Comparison of ENCODE assay signal across 8 cellular contexts in genomic region chr19:10289836-10290438, GRCh38. TPM values are rescaled to one million over a fixed set of nuclear protein-coding genes. Genes with fewer than 3 reads are reported as not detected.
DNase-seq lines count a peak whose midpoint lies in the region; ATAC-seq and TF ChIP-seq lines count a peak whose summit lies in the region.

Gene ICAM5, plus strand, starts transcription at chr19:10289952. Its CDS starts 92 bp downstream, at chr19:10290044.

- peak in 1 of 2 experiments; percentile 19 for DNase-seq in Caco-2
- DNase-seq in Kasumi-1 (lab: John Stamatoyannopoulos, UW) = peak; percentile 55 to 61
- DNase-seq in activated T-cell treated with anti-CD3 and anti-CD28 coated beads, Interleukin-2, amount 50 U/mL, for 1 hour = peak; percentile 52
- DNase-seq in left ventricle myocardium inferior = no peak
- peak; percentile 32 for DNase-seq in stimulated activated CD4-positive, alpha-beta T cell treated with anti-CD3 and anti-CD28 coated beads, Interleukin-1b, Interleukin-23, amount 100 ng/mL, for 48 hours

- intact Hi-C loops in Caco-2 (cut with micrococcal nuclease; ENCODE audit: unreplicated experiment) (loop anchor here (5.0 kb wide), 1 partner anchor 42 kb away; the partner anchor contains the start of gene RAVER1), left ventricle myocardium inferior (cut with micrococcal nuclease) (no loop called here)

- no TSS peak for BruUV-seq in Caco-2 (replicated peaks; lab: Mats Ljungman, UMichigan)

- H3K27me3 ChIP-seq in Caco-2 (replicated peaks; ENCODE audit: control insufficient read depth, insufficient read depth, low read length) = no peaks in the 10 kb centered on the region
- peaks cover 83% of the 10 kb centered on the region for H3K27me3 ChIP-seq in left ventricle myocardium inferior (ENCODE audit: low read depth)

- peak within 1 kb of the TSS; percentile 48 for H3K4me3 ChIP-seq in Caco-2 (ENCODE audit: low read depth, low read length)
- peak within 1 kb of the TSS; percentile 67 for H3K4me3 ChIP-seq in left ventricle myocardium inferior

- peaks cover 33% of the 10 kb centered on the region for H3K4me1 ChIP-seq in Caco-2
- H3K4me1 ChIP-seq in left ventricle myocardium inferior = peaks cover 84% of the 10 kb centered on the region

- no peaks in the 10 kb centered on the region for H3K9me3 ChIP-seq in Caco-2
- H3K9me3 ChIP-seq in left ventricle myocardium inferior (replicated peaks) = no peaks in the 10 kb centered on the region

- CTCF ChIA-PET in Caco-2 (lab: Charles Lee) = interaction anchor here (1.1 to 2.8 kb wide), 7 partner anchors 20 to 101 kb away, joined by 3 to 34 read pairs (median 9); partner anchors contain the start of genes ICAM1 and TYK2

- no peak within 1 kb of the TSS for H3K27ac ChIP-seq in left ventricle myocardium inferior (replicated peaks)

- peaks cover 7% of the 10 kb centered on the region for H3K27me3 Mint-ChIP-seq in Caco-2 (ENCODE audit: insufficient read depth, unreplicated experiment)

- no peak for ATAC-seq in HG03139 (IDR thresholded peaks at IDR 0.05; ENCODE audit: unreplicated experiment)
- no peak for ATAC-seq in HG02571 (IDR thresholded peaks at IDR 0.05; ENCODE audit: unreplicated experiment)
- no peak for ATAC-seq in HG03457 (IDR thresholded peaks at IDR 0.05; ENCODE audit: unreplicated experiment)

- TF ChIP-seq CTCF in Caco-2 (IDR thresholded peaks at IDR 0.05; ENCODE audit: insufficient read depth in 1 of 2, low read depth in 1 of 2, low read length in 1 of 2, severe bottlenecking in 1 of 2, unreplicated experiment in 1 of 2) = no peak
- no peak for TF ChIP-seq CTCF in left ventricle myocardium inferior (IDR thresholded peaks at IDR 0.05; ENCODE audit: borderline replicate concordance)

- peaks cover 23% of the 10 kb centered on the region for H3K4me1 Mint-ChIP-seq in Caco-2 (ENCODE audit: low read depth, unreplicated experiment)

- peak within 1 kb of the TSS; percentile 87 for H3K4me3 Mint-ChIP-seq in Caco-2 (ENCODE audit: unreplicated experiment)

- H3K36me3 ChIP-seq in Caco-2 (ENCODE audit: control insufficient read depth, insufficient read depth, low read length) (peaks cover 1% of the 10 kb centered on the region), left ventricle myocardium inferior (peaks cover 9% of the 10 kb centered on the region)

- peak within 1 kb of the TSS; percentile 77 for H3K27ac Mint-ChIP-seq in Caco-2 (ENCODE audit: unreplicated experiment)

- H3K36me3 Mint-ChIP-seq in Caco-2 (ENCODE audit: insufficient read depth, unreplicated experiment) = peaks cover 19% of the 10 kb centered on the region

- POLR2A ChIA-PET in Caco-2 (lab: Charles Lee) = interaction anchor here (0.6 to 1.8 kb wide), 9 partner anchors 10 to 191 kb away, joined by 3 to 22 read pairs (median 5); partner anchors contain the start of genes ICAM1, RAVER1 and TYK2

- H3K9me3 Mint-ChIP-seq in Caco-2 (ENCODE audit: unreplicated experiment) = no peaks in the 10 kb centered on the region

RNA-seq across cellular contexts. Expression of gene ICAM5, which starts in this region (rescaled TPM):
- 2.5 and 3.2 TPM in 2 replicates for total RNA-seq in Caco-2 (2022)
- total RNA-seq in left ventricle myocardium inferior = 0.49 TPM
